1 cellular context compared by ENCODE assay signal in genomic region chr7:152025077-152025936, GRCh38.
TF ChIP-seq lines count a peak whose summit lies in the region.

TSS of gene GALNT11 (plus strand) at chr7:152025674. CDS start at chr7:152094228, 68,554 bp downstream.

TF ChIP-seq in HepG2, 621 proteins besides CTCF, POLR2A, EP300 and RAD21 (continued from another document and continues in another):
- TF ChIP-seq ZNF646 (CRISPR knock-in tag; IDR thresholded peaks at IDR 0.05) (no peak), KDM4B (CRISPR knock-in tag; IDR thresholded peaks at IDR 0.05) (no peak), TFDP2 (CRISPR knock-in tag; IDR thresholded peaks at IDR 0.05) (no peak), PRPF4 (IDR thresholded peaks at IDR 0.05; ENCODE audit: low read depth, low read length, poor library complexity, severe bottlenecking) (no peak), CENPT (CRISPR knock-in tag; IDR thresholded peaks at IDR 0.05; ENCODE audit: low read depth) (no peak), RORA (CRISPR knock-in tag; IDR thresholded peaks at IDR 0.05) (no peak), ARNT2 (CRISPR knock-in tag; IDR thresholded peaks at IDR 0.05; ENCODE audit: low read depth) (no peak; the same call in 1 of the 2 replicates), FOXA1 (IDR thresholded peaks at IDR 0.05) (no peak), FOXA1 (CRISPR knock-in tag; IDR thresholded peaks at IDR 0.05) (no peak), ARID5B (CRISPR knock-in tag; IDR thresholded peaks at IDR 0.05) (no peak), ZNF879 (CRISPR knock-in tag; IDR thresholded peaks at IDR 0.05) (no peak), MBD4 (IDR thresholded peaks at IDR 0.05; ENCODE audit: borderline replicate concordance, low read length) (no peak), ELF4 (CRISPR knock-in tag; IDR thresholded peaks at IDR 0.05; ENCODE audit: borderline replicate concordance) (no peak), FOXO4 (CRISPR knock-in tag; conservative IDR thresholded peaks at IDR 0.05) (no peak), ZNF570 (CRISPR knock-in tag; IDR thresholded peaks at IDR 0.05; ENCODE audit: borderline replicate concordance) (no peak), ZNF446 (CRISPR knock-in tag; IDR thresholded peaks at IDR 0.05) (no peak), RAD51 (IDR thresholded peaks at IDR 0.05; ENCODE audit: borderline replicate concordance) (no peak), ZNF749 (CRISPR knock-in tag; IDR thresholded peaks at IDR 0.05; ENCODE audit: borderline replicate concordance) (0 out of 2 replicates have a peak, but pooled peaks have one; percentile 37), ZFP41 (CRISPR knock-in tag; IDR thresholded peaks at IDR 0.05; ENCODE audit: borderline replicate concordance) (no peak), MIER2 (CRISPR knock-in tag; IDR thresholded peaks at IDR 0.05) (no peak), ZNF530 (CRISPR knock-in tag; IDR thresholded peaks at IDR 0.05; ENCODE audit: low read depth) (no peak), JUN (CRISPR knock-in tag; IDR thresholded peaks at IDR 0.05) (no peak), CHD2 (IDR thresholded peaks at IDR 0.05; ENCODE audit: low read depth, low read length) (no peak), ATF4 (CRISPR knock-in tag; IDR thresholded peaks at IDR 0.05) (peak in 1 of 2 experiments; percentile 83; a peak in 2 of 4 replicates), IKZF4 (CRISPR knock-in tag; IDR thresholded peaks at IDR 0.05; ENCODE audit: borderline replicate concordance, low read depth, not compliant biosample characterization) (peak; percentile 47), HDAC1 (CRISPR knock-in tag; IDR thresholded peaks at IDR 0.05) (no peak; the same call in 1 of the 2 replicates), ZNF577 (CRISPR knock-in tag; IDR thresholded peaks at IDR 0.05; ENCODE audit: borderline replicate concordance, low read depth) (no peak), HOXD1 (CRISPR knock-in tag; IDR thresholded peaks at IDR 0.05) (0 out of 2 replicates have a peak, but pooled peaks have one; percentile 18), AFF4 (CRISPR knock-in tag; IDR thresholded peaks at IDR 0.05) (no peak), KMT2B (CRISPR knock-in tag; IDR thresholded peaks at IDR 0.05) (peak; percentile 28; the same call in 1 of the 2 replicates), MATR3 (CRISPR knock-in tag; IDR thresholded peaks at IDR 0.05) (no peak), ZNF776 (CRISPR knock-in tag; IDR thresholded peaks at IDR 0.05) (no peak), ZSCAN29 (CRISPR knock-in tag; conservative IDR thresholded peaks at IDR 0.05) (no peak), ZNF207 (IDR thresholded peaks at IDR 0.05; ENCODE audit: borderline replicate concordance) (no peak), THAP9 (CRISPR knock-in tag; IDR thresholded peaks at IDR 0.05; ENCODE audit: borderline replicate concordance) (no peak), LRRFIP1 (CRISPR knock-in tag; conservative IDR thresholded peaks at IDR 0.05) (no peak)
